ENCODE assay signal across 9 cellular contexts in the genomic region with DNA sequence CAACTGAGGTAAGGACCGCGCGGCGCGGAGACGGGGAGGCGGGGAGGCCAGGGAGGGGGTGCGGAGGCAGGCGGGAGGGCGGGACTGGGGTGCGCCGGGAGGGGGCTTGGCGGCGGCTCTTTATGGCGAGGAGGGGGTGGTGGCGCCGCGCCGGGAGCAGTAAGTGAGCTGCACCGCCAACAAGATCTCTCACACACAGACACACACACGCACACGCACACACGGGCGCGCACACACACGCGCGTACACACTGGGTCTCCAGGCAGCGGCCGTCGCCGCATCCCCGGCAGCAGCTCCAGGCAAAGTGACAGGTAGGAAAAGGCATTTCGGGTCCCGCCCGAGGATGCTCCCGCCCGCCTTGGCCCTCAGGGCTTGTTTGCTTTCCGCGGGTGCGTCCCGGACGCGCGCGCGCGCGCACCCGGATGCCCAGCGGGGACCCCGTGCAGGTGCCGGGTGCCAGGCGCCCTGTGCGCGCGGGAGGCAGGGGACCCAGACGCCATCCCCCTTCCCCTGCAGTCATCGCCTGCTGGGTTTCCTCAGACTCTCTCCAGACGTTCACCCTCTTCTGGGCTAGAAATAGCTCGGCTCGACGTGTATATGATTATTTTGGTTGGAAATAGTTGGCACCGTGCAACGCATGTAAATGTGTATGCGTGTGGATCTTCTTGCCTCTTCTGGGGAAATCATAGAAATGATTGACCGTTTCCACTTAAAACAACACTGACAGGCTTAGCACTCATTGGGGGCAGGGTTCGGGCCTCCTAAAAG. TPM values are rescaled to one million over a fixed set of nuclear protein-coding genes. Genes with fewer than 3 reads are reported as not detected.
A peak's percentile ranks its signal among the peaks of the same experiment; 100 is the strongest.
DNase-seq lines count a peak whose midpoint lies in the region; ATAC-seq and TF ChIP-seq lines count a peak whose summit lies in the region.
"Had no signal": no experiment of that assay in that cellular context is flagged by ENCODE, and none has a peak within 500 bp of the region (broad histone marks: within the 10 kb centered on the region; RNA-seq: fewer than 3 reads in every experiment).

A gene (plus strand): TSS at position 192 of the 768 bp plus-strand sequence. CDS start 238,728 bp downstream, outside the sequence.

- no peaks in the 10 kb centered on the region for H3K36me3 Mint-ChIP-seq in T-helper 2 cell treated with Interferon-gamma antibody and Interleukin-4, amounts not matched to agents 5 μg/mL and 100 μg/mL, for 36 hours (ENCODE audit: low read depth)
- H3K36me3 Mint-ChIP-seq in natural killer cell treated with Interleukin-12 subunit alpha and Interleukin-12 subunit beta and Interleukin-15 and Interleukin-18, amount 100 ng/mL, for 72 hours: peaks cover 6% of the 10 kb centered on the region

- no peak within 1 kb of the TSS for H3K27ac Mint-ChIP-seq in T-helper 2 cell treated with Interferon-gamma antibody and Interleukin-4, amounts not matched to agents 5 μg/mL and 100 μg/mL, for 36 hours
- no peak within 1 kb of the TSS for H3K27ac Mint-ChIP-seq in natural killer cell treated with Interleukin-12 subunit alpha and Interleukin-12 subunit beta and Interleukin-15 and Interleukin-18, amount 100 ng/mL, for 72 hours
- H3K27ac Mint-ChIP-seq: memory B cell had no signal

- peak; percentile 30 for DNase-seq in Ammon's horn (ENCODE audit: low spot score)
- DNase-seq in LHCN-M2 (ENCODE audit: low read depth): peak; percentile 49
- no peak for DNase-seq in T-helper 2 cell treated with Interferon-gamma antibody and Interleukin-4, amounts not matched to agents 5 μg/mL and 100 μg/mL, for 36 hours (ENCODE audit: low spot score)
- peak; percentile 25 for DNase-seq in fibroblast of mammary gland (ENCODE audit: low read depth)
- DNase-seq in natural killer cell treated with Interleukin-12 subunit alpha and Interleukin-12 subunit beta and Interleukin-15 and Interleukin-18, amount 100 ng/mL, for 72 hours (ENCODE audit: low spot score): no peak
- DNase-seq in activated CD8-positive, alpha-beta memory T cell treated with anti-CD3 and anti-CD28 coated beads for 24 hours: no peak
- DNase-seq in activated gamma-delta T cell (lab: John Stamatoyannopoulos, UW): no peak
- DNase-seq in Kasumi-1 (lab: John Stamatoyannopoulos, UW): no peak

- H3K4me3 ChIP-seq in fibroblast of mammary gland (ENCODE audit: control insufficient read depth, low read depth, low read length): peak within 1 kb of the TSS; percentile 72

- peaks cover 4% of the 10 kb centered on the region for H3K9me3 Mint-ChIP-seq in T-helper 2 cell treated with Interferon-gamma antibody and Interleukin-4, amounts not matched to agents 5 μg/mL and 100 μg/mL, for 36 hours
- H3K9me3 Mint-ChIP-seq in natural killer cell treated with Interleukin-12 subunit alpha and Interleukin-12 subunit beta and Interleukin-15 and Interleukin-18, amount 100 ng/mL, for 72 hours: peaks cover 3% of the 10 kb centered on the region

- peak within 1 kb of the TSS; percentile 39 for H3K4me3 Mint-ChIP-seq in T-helper 2 cell treated with Interferon-gamma antibody and Interleukin-4, amounts not matched to agents 5 μg/mL and 100 μg/mL, for 36 hours
- H3K4me3 Mint-ChIP-seq in natural killer cell treated with Interleukin-12 subunit alpha and Interleukin-12 subunit beta and Interleukin-15 and Interleukin-18, amount 100 ng/mL, for 72 hours: peak within 1 kb of the TSS; percentile 40
- H3K4me3 Mint-ChIP-seq: memory B cell had no signal

- H3K4me1 Mint-ChIP-seq in T-helper 2 cell treated with Interferon-gamma antibody and Interleukin-4, amounts not matched to agents 5 μg/mL and 100 μg/mL, for 36 hours (ENCODE audit: low read depth): peaks cover 2% of the 10 kb centered on the region
- H3K4me1 Mint-ChIP-seq in natural killer cell treated with Interleukin-12 subunit alpha and Interleukin-12 subunit beta and Interleukin-15 and Interleukin-18, amount 100 ng/mL, for 72 hours (ENCODE audit: low read depth in 2 of 2): peaks cover 4 to 5% of the 10 kb centered on the region in 2 donors

- TF ChIP-seq CTCF in fibroblast of mammary gland (conservative IDR thresholded peaks at IDR 0.05; ENCODE audit: control insufficient read depth, insufficient read depth, low read depth, low read length): no peak

- peaks cover 16% of the 10 kb centered on the region for H3K27me3 Mint-ChIP-seq in T-helper 2 cell treated with Interferon-gamma antibody and Interleukin-4, amounts not matched to agents 5 μg/mL and 100 μg/mL, for 36 hours (ENCODE audit: low read depth)
- peaks cover 6 to 15% of the 10 kb centered on the region in 2 donors for H3K27me3 Mint-ChIP-seq in natural killer cell treated with Interleukin-12 subunit alpha and Interleukin-12 subunit beta and Interleukin-15 and Interleukin-18, amount 100 ng/mL, for 72 hours

- ATAC-seq in natural killer cell treated with Interleukin-12 subunit alpha and Interleukin-12 subunit beta and Interleukin-15 and Interleukin-18, amount 100 ng/mL, for 72 hours: no peak

RNA-seq across cellular contexts. Expression of the gene that starts here (rescaled TPM):
- 5.7 and 6.4 TPM in 2 replicates for total RNA-seq in LHCN-M2 (2014; rRNA removed)
- 29.1 TPM for polyA plus RNA-seq in LHCN-M2 (2012)
- total RNA-seq in natural killer cell treated with Interleukin-12 subunit alpha and Interleukin-12 subunit beta and Interleukin-15 and Interleukin-18, amount 100 ng/mL, for 72 hours: not detected

Comparison
In these comparisons a context has a peak if more than half of its experiments do, and no peak if none do; other contexts are left out.
1. DNase-seq: peak in Ammon's horn (single experiment), LHCN-M2 (single experiment) and fibroblast of mammary gland (single experiment); none in T-helper 2 cell treated with Interferon-gamma antibody and Interleukin-4, amounts not matched to agents 5 μg/mL and 100 μg/mL, for 36 hours (single experiment), natural killer cell treated with Interleukin-12 subunit alpha and Interleukin-12 subunit beta and Interleukin-15 and Interleukin-18, amount 100 ng/mL, for 72 hours (single experiment), activated CD8-positive, alpha-beta memory T cell treated with anti-CD3 and anti-CD28 coated beads for 24 hours (single experiment), activated gamma-delta T cell (single experiment) and Kasumi-1 (0 of 2).